Comparison of ENCODE assay signal across 8 cellular contexts in genomic region chr4:85370400-85371032, GRCh38.
A peak's percentile ranks its signal among the peaks of the same experiment; 100 is the strongest.
DNase-seq lines count a peak whose midpoint lies in the region; ATAC-seq and TF ChIP-seq lines count a peak whose summit lies in the region.

No MANE protein-coding gene starts in this region.

- no peaks in the 10 kb centered on the region for H3K4me1 ChIP-seq in Peyer's patch
- H3K4me1 ChIP-seq in sigmoid colon = no peaks in the 10 kb centered on the region

- H3K4me3 ChIP-seq in Peyer's patch (no peak overlapping the region), epithelial cell of proximal tubule (ENCODE audit: low read depth, low read length) (no peak overlapping the region), sigmoid colon (no peak overlapping the region)

- H3K4me3 Mint-ChIP-seq in nephron = no peak overlapping the region

- no peaks in the 10 kb centered on the region for H3K36me3 Mint-ChIP-seq in nephron (ENCODE audit: low read depth)

- no peaks in the 10 kb centered on the region for H3K9me3 ChIP-seq in Peyer's patch
- no peaks in the 10 kb centered on the region for H3K9me3 ChIP-seq in sigmoid colon

- H3K27me3 ChIP-seq in Peyer's patch (no peaks in the 10 kb centered on the region), sigmoid colon (no peaks in the 10 kb centered on the region)

- ATAC-seq in GM21423 (IDR thresholded peaks at IDR 0.05; ENCODE audit: unreplicated experiment) (peak; percentile 88), HG03521 (IDR thresholded peaks at IDR 0.05; ENCODE audit: unreplicated experiment) (peak; percentile 87)

- peak in 4 of 6 experiments; percentile 50 to 64 (median 58) for TF ChIP-seq CTCF in Peyer's patch (IDR thresholded peaks at IDR 0.05)
- peak; percentile 92 for TF ChIP-seq CTCF in epithelial cell of proximal tubule (conservative IDR thresholded peaks at IDR 0.05; ENCODE audit: low read depth, low read length)
- TF ChIP-seq CTCF in nephron (IDR thresholded peaks at IDR 0.05; ENCODE audit: unreplicated experiment in 3 of 3) = peak; percentile 59 to 67 (median 66)
- peak in 1 of 4 experiments; percentile 22 for TF ChIP-seq CTCF in sigmoid colon (IDR thresholded peaks at IDR 0.05)

- DNase-seq in SIG-M5 treated with dmso at 0.1 percent for 504 hours (lab: John Stamatoyannopoulos, UW; ENCODE audit: unreplicated experiment) = peak; percentile 30
- DNase-seq in SIG-M5 (lab: John Stamatoyannopoulos, UW) = no peak
- peak in 2 of 3 donors; percentile 38 to 70 for DNase-seq in Peyer's patch
- no peak for DNase-seq in epithelial cell of proximal tubule (ENCODE audit: low read depth)
- DNase-seq in sigmoid colon = no peak

- H3K27ac Mint-ChIP-seq in nephron = no peak overlapping the region

- no peaks in the 10 kb centered on the region for H3K27me3 Mint-ChIP-seq in nephron (ENCODE audit: low read depth)

- H3K36me3 ChIP-seq in Peyer's patch (no peaks in the 10 kb centered on the region), sigmoid colon (no peaks in the 10 kb centered on the region)

- no peaks in the 10 kb centered on the region for H3K9me3 Mint-ChIP-seq in nephron

- H3K4me1 Mint-ChIP-seq in nephron = peaks cover 11% of the 10 kb centered on the region

- TF ChIP-seq POLR2A in Peyer's patch (IDR thresholded peaks at IDR 0.05) = no peak
- TF ChIP-seq POLR2A in sigmoid colon (IDR thresholded peaks at IDR 0.05) = no peak

- intact Hi-C loops in sigmoid colon (cut with DNase I) = no loop called here

- 53 to 62% methylated on average over 5 of the region's 5 CpGs for WGBS in sigmoid colon, 2 donors

- TF ChIP-seq EP300 in sigmoid colon (IDR thresholded peaks at IDR 0.05) = no peak

- H3K27ac ChIP-seq in Peyer's patch (no peak overlapping the region), sigmoid colon (no peak overlapping the region)

Comparison
In these comparisons a context has a peak if more than half of its experiments do, and no peak if none do; other contexts are left out.
1. DNase-seq: peak in SIG-M5 treated with dmso at 0.1 percent for 504 hours (single experiment) and Peyer's patch (2 of 3); none in SIG-M5 (single experiment), epithelial cell of proximal tubule (single experiment) and sigmoid colon (single experiment).